Comparison of ENCODE assay signal across 25 cellular contexts in the genomic region with DNA sequence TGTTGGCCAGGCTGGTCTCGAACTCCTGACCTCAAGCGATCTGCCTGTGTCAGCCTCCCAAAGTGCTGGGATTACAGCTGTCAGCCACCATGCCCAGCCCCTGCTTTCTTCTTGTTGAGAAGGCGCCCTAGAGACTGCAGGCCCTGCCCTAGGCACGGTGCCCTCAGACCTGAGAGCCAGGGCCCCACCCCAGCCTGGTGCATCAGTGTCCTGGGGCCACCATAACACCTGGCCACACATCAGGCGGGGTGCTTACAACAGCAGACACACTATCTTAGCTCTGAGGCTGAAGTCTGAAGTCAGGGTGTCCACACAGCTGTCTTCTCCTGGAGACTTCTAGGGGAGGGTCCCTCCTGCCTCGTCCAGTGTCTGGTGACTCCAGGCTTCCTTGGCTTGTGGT.
DNase-seq lines count a peak whose midpoint lies in the region; ATAC-seq and TF ChIP-seq lines count a peak whose summit lies in the region.
"Had no signal": no experiment of that assay in that cellular context is flagged by ENCODE, and none has a peak within 500 bp of the region (broad histone marks: within the 10 kb centered on the region; RNA-seq: fewer than 3 reads in every experiment).

No MANE protein-coding gene starts in this region.

- no peak overlapping the region for H3K4me2 ChIP-seq in Karpas-422 (ENCODE audit: low read depth, low read length, poor library complexity, severe bottlenecking)
- H3K4me2 ChIP-seq: KMS-11 had no signal

- H3K9me3 Mint-ChIP-seq in activated CD8-positive, alpha-beta T cell treated with anti-CD3 and anti-CD28 coated beads, Interleukin-2, amount 10 ng/mL, durations not matched to agents 7 days and 5 days (ENCODE audit: insufficient read depth), result no peaks in the 10 kb centered on the region
- no peaks in the 10 kb centered on the region for H3K9me3 Mint-ChIP-seq in activated CD8-positive, alpha-beta T cell treated with anti-CD3 and anti-CD28 coated beads for 36 hours
- H3K9me3 Mint-ChIP-seq in osteocyte (ENCODE audit: unreplicated experiment), result peaks cover 8% of the 10 kb centered on the region

- H3K9me2 ChIP-seq in Karpas-422 (replicated peaks; ENCODE audit: insufficient read depth, low read length), result no peaks in the 10 kb centered on the region

- H3K4me3 ChIP-seq in Karpas-422 (ENCODE audit: low read length), result no peak overlapping the region
- H3K4me3 ChIP-seq: SJSA1 had no signal

- no peak for TF ChIP-seq CTCF in activated CD8-positive, alpha-beta T cell treated with anti-CD3 and anti-CD28 coated beads for 36 hours (IDR thresholded peaks at IDR 0.05)
- TF ChIP-seq CTCF in osteocyte (IDR thresholded peaks at IDR 0.05), result no peak

- no peaks in the 10 kb centered on the region for H4K20me1 ChIP-seq in Karpas-422 (ENCODE audit: insufficient read depth, low read depth, low read length)

- no peak overlapping the region for H3K27ac Mint-ChIP-seq in activated CD8-positive, alpha-beta T cell treated with anti-CD3 and anti-CD28 coated beads, Interleukin-2, amount 10 ng/mL, durations not matched to agents 7 days and 5 days
- H3K27ac Mint-ChIP-seq in activated CD8-positive, alpha-beta T cell treated with anti-CD3 and anti-CD28 coated beads for 36 hours, result no peak overlapping the region
- H3K27ac Mint-ChIP-seq in osteocyte (ENCODE audit: unreplicated experiment), result no peak overlapping the region
- H3K27ac Mint-ChIP-seq: B cell, IgD-negative memory B cell had no signal

- peaks cover 2% of the 10 kb centered on the region for H3K27me3 Mint-ChIP-seq in activated CD8-positive, alpha-beta T cell treated with anti-CD3 and anti-CD28 coated beads, Interleukin-2, amount 10 ng/mL, durations not matched to agents 7 days and 5 days (ENCODE audit: low read depth)
- H3K27me3 Mint-ChIP-seq in activated CD8-positive, alpha-beta T cell treated with anti-CD3 and anti-CD28 coated beads for 36 hours, result peaks cover 5% of the 10 kb centered on the region
- H3K27me3 Mint-ChIP-seq in osteocyte (ENCODE audit: unreplicated experiment), result peaks cover 5% of the 10 kb centered on the region

- no peak overlapping the region for H3K27ac ChIP-seq in Karpas-422 (ENCODE audit: low read length)
- H3K27ac ChIP-seq: 22Rv1, C4-2B, HL-60, KMS-11, SJSA1 had no signal

- H3K36me3 ChIP-seq in Karpas-422 (ENCODE audit: insufficient read depth, low read length), result no peaks in the 10 kb centered on the region
- H3K36me3 ChIP-seq: SJSA1 had no signal

- no peaks in the 10 kb centered on the region for H3K9me3 ChIP-seq in Karpas-422 (ENCODE audit: low read length)

- H3K36me3 Mint-ChIP-seq in activated CD8-positive, alpha-beta T cell treated with anti-CD3 and anti-CD28 coated beads, Interleukin-2, amount 10 ng/mL, durations not matched to agents 7 days and 5 days (ENCODE audit: low read depth), result no peaks in the 10 kb centered on the region
- H3K36me3 Mint-ChIP-seq in activated CD8-positive, alpha-beta T cell treated with anti-CD3 and anti-CD28 coated beads for 36 hours (ENCODE audit: low read depth), result no peaks in the 10 kb centered on the region
- no peaks in the 10 kb centered on the region for H3K36me3 Mint-ChIP-seq in osteocyte (ENCODE audit: unreplicated experiment)
- H3K36me3 Mint-ChIP-seq: CD8-positive, alpha-beta memory T cell; IgD-negative memory B cell had no signal

- H3K9ac ChIP-seq in Karpas-422 (ENCODE audit: low read length), result no peak overlapping the region
- H3K9ac ChIP-seq: KMS-11 had no signal

- CTCF ChIA-PET in activated CD8-positive, alpha-beta T cell treated with anti-CD3 and anti-CD28 coated beads, Interleukin-2, amount 10 ng/mL, durations not matched to agents 7 days and 5 days (lab: Charles Lee), result no interaction called here
- CTCF ChIA-PET in activated CD8-positive, alpha-beta T cell treated with anti-CD3 and anti-CD28 coated beads for 36 hours (lab: Charles Lee), result interaction anchor here (1.3 kb wide), 1 partner anchor 30 kb away, joined by 3 read pairs; no protein-coding TSS in a partner anchor

- no peak for ATAC-seq in activated CD8-positive, alpha-beta T cell treated with anti-CD3 and anti-CD28 coated beads, Interleukin-2, amount 10 ng/mL, durations not matched to agents 7 days and 5 days
- no peak for ATAC-seq in activated CD8-positive, alpha-beta T cell treated with anti-CD3 and anti-CD28 coated beads for 36 hours
- ATAC-seq: HCT116 had no signal

- H3K4me3 Mint-ChIP-seq in activated CD8-positive, alpha-beta T cell treated with anti-CD3 and anti-CD28 coated beads, Interleukin-2, amount 10 ng/mL, durations not matched to agents 7 days and 5 days, result no peak overlapping the region
- H3K4me3 Mint-ChIP-seq in activated CD8-positive, alpha-beta T cell treated with anti-CD3 and anti-CD28 coated beads for 36 hours, result no peak overlapping the region
- H3K4me3 Mint-ChIP-seq in osteocyte (ENCODE audit: unreplicated experiment), result no peak overlapping the region
- H3K4me3 Mint-ChIP-seq: B cell; CD8-positive, alpha-beta memory T cell; IgD-negative memory B cell had no signal

- no peak overlapping the region for H2AFZ ChIP-seq in Karpas-422 (ENCODE audit: low read length)

- H3K27me3 ChIP-seq in Karpas-422 (ENCODE audit: low read length), result no peaks in the 10 kb centered on the region
- H3K27me3 ChIP-seq: SJSA1 had no signal

- POLR2A ChIA-PET in activated CD8-positive, alpha-beta T cell treated with anti-CD3 and anti-CD28 coated beads, Interleukin-2, amount 10 ng/mL, durations not matched to agents 7 days and 5 days (lab: Charles Lee), result no interaction called here
- POLR2A ChIA-PET in activated CD8-positive, alpha-beta T cell treated with anti-CD3 and anti-CD28 coated beads for 36 hours (lab: Charles Lee), result no interaction called here

- intact Hi-C loops in activated CD8-positive, alpha-beta T cell treated with anti-CD3 and anti-CD28 coated beads for 36 hours (cut with micrococcal nuclease), result no loop called here

- peak; percentile 7 for DNase-seq in activated CD8-positive, alpha-beta T cell treated with anti-CD3 and anti-CD28 coated beads, Interleukin-2, amount 10 ng/mL, durations not matched to agents 7 days and 5 days
- DNase-seq in activated CD8-positive, alpha-beta T cell treated with anti-CD3 and anti-CD28 coated beads for 36 hours, result no peak
- DNase-seq in D341Med (ENCODE audit: low spot score) (peak; percentile 2), iPS-NIHi7 (ENCODE audit: extremely low spot score) (peak; percentile 4), osteocyte (ENCODE audit: extremely low spot score, unreplicated experiment) (peak; percentile 77), Karpas-422 (no peak), NK-92 (lab: John Stamatoyannopoulos, UW; ENCODE audit: unreplicated experiment) (no peak)
- DNase-seq in activated CD4-positive, alpha-beta T cell treated with anti-CD3 and anti-CD28 coated beads for 4 hours, result no peak
- DNase-seq: CD8-positive, alpha-beta memory T cell; DMS79 treated with DMSO at 0.1 percent for 48 hours; NCI-H1048; NCI-H1417; NCI-H1694; NCI-H2029 treated with DMSO at 0.1 percent for 48 hours; NCI-H2227 treated with DMSO at 0.1 percent for 48 hours; NCI-H510A; NCI-H69 had no signal

- H3K4me1 ChIP-seq in Karpas-422 (ENCODE audit: low read length), result no peaks in the 10 kb centered on the region
- H3K4me1 ChIP-seq: SJSA1 had no signal

- no peaks in the 10 kb centered on the region for H3K79me2 ChIP-seq in Karpas-422 (ENCODE audit: low read length)

- no peaks in the 10 kb centered on the region for H3K4me1 Mint-ChIP-seq in activated CD8-positive, alpha-beta T cell treated with anti-CD3 and anti-CD28 coated beads, Interleukin-2, amount 10 ng/mL, durations not matched to agents 7 days and 5 days (ENCODE audit: low read depth)
- H3K4me1 Mint-ChIP-seq in activated CD8-positive, alpha-beta T cell treated with anti-CD3 and anti-CD28 coated beads for 36 hours (ENCODE audit: low read depth), result no peaks in the 10 kb centered on the region
- no peaks in the 10 kb centered on the region for H3K4me1 Mint-ChIP-seq in osteocyte (ENCODE audit: unreplicated experiment)
- H3K4me1 Mint-ChIP-seq: CD8-positive, alpha-beta memory T cell had no signal

Comparison
In these comparisons a context has a peak if more than half of its experiments do, and no peak if none do; other contexts are left out.
1. DNase-seq: peak in activated CD8-positive, alpha-beta T cell treated with anti-CD3 and anti-CD28 coated beads, Interleukin-2, amount 10 ng/mL, durations not matched to agents 7 days and 5 days (single experiment), D341Med (single experiment), iPS-NIHi7 (single experiment) and osteocyte (single experiment); none in activated CD8-positive, alpha-beta T cell treated with anti-CD3 and anti-CD28 coated beads for 36 hours (single experiment), activated CD4-positive, alpha-beta T cell treated with anti-CD3 and anti-CD28 coated beads for 4 hours (0 of 2), Karpas-422 (single experiment) and NK-92 (single experiment).